Comparison of ENCODE assay signal across 2 cellular contexts in genomic region chr12:113222730-113223531, GRCh38.
TF ChIP-seq lines count a peak whose summit lies in the region.

No MANE protein-coding gene starts in this region.

TF ChIP-seq in HEK293T, 16 proteins besides CTCF, POLR2A, EP300 and RAD21:
- TF ChIP-seq FOXM1 (IDR thresholded peaks at IDR 0.05; ENCODE audit: borderline replicate concordance) (no peak), ARNT (IDR thresholded peaks at IDR 0.05) (no peak), NFRKB (IDR thresholded peaks at IDR 0.05) (no peak), FOXA1 (IDR thresholded peaks at IDR 0.05) (no peak), ELF4 (IDR thresholded peaks at IDR 0.05) (no peak), CTBP1 (IDR thresholded peaks at IDR 0.05; ENCODE audit: borderline replicate concordance) (no peak), SP1 (IDR thresholded peaks at IDR 0.05) (no peak), FOXK2 (IDR thresholded peaks at IDR 0.05) (no peak), LEF1 (IDR thresholded peaks at IDR 0.05; ENCODE audit: borderline replicate concordance) (no peak), HDGF (IDR thresholded peaks at IDR 0.05; ENCODE audit: borderline replicate concordance) (no peak), ZNF384 (IDR thresholded peaks at IDR 0.05) (no peak), TARDBP (IDR thresholded peaks at IDR 0.05) (no peak), L3MBTL2 (conservative IDR thresholded peaks at IDR 0.05) (no peak), SUZ12 (IDR thresholded peaks at IDR 0.05) (no peak)

TF ChIP-seq in HepG2, 621 proteins besides CTCF, POLR2A, EP300 and RAD21 (continues in another document):
- TF ChIP-seq ETV6 (CRISPR knock-in tag; conservative IDR thresholded peaks at IDR 0.05) (no peak), NCOR1 (IDR thresholded peaks at IDR 0.05; ENCODE audit: borderline replicate concordance, low read length) (peak; percentile 35; the same call in 1 of the 2 replicates), ZNF7 (CRISPR knock-in tag; IDR thresholded peaks at IDR 0.05) (no peak), RARG (CRISPR knock-in tag; IDR thresholded peaks at IDR 0.05; ENCODE audit: low read depth) (no peak), ZNF747 (CRISPR knock-in tag; IDR thresholded peaks at IDR 0.05; ENCODE audit: borderline replicate concordance) (no peak), ZBTB38 (CRISPR knock-in tag; IDR thresholded peaks at IDR 0.05) (no peak), HIC2 (CRISPR knock-in tag; IDR thresholded peaks at IDR 0.05; ENCODE audit: low read depth) (no peak), CCDC6 (CRISPR knock-in tag; IDR thresholded peaks at IDR 0.05) (no peak), ZNF20 (CRISPR knock-in tag; IDR thresholded peaks at IDR 0.05) (no peak), ZNF891 (CRISPR knock-in tag; IDR thresholded peaks at IDR 0.05) (no peak), PLSCR1 (CRISPR knock-in tag; IDR thresholded peaks at IDR 0.05; ENCODE audit: borderline replicate concordance) (no peak), ZNF160 (CRISPR knock-in tag; IDR thresholded peaks at IDR 0.05) (no peak), KLF13 (CRISPR knock-in tag; IDR thresholded peaks at IDR 0.05) (no peak), KDM5A (IDR thresholded peaks at IDR 0.05; ENCODE audit: borderline replicate concordance, low read length) (no peak), CENPX (CRISPR knock-in tag; IDR thresholded peaks at IDR 0.05) (no peak), KDM3A (CRISPR knock-in tag; IDR thresholded peaks at IDR 0.05; ENCODE audit: low read depth) (no peak), REL (CRISPR knock-in tag; conservative IDR thresholded peaks at IDR 0.05) (no peak), ZNF576 (CRISPR knock-in tag; IDR thresholded peaks at IDR 0.05) (no peak), ZNF652 (CRISPR knock-in tag; IDR thresholded peaks at IDR 0.05; ENCODE audit: borderline replicate concordance, low read depth) (no peak), ARNTL (CRISPR knock-in tag; IDR thresholded peaks at IDR 0.05) (peak; percentile 39; the same call in 1 of the 2 replicates), ZSCAN25 (CRISPR knock-in tag; IDR thresholded peaks at IDR 0.05) (no peak), SMC3 (IDR thresholded peaks at IDR 0.05; ENCODE audit: low read length) (peak; percentile 27; the same call in 1 of the 2 replicates), PHF8 (CRISPR knock-in tag; IDR thresholded peaks at IDR 0.05) (no peak), ZNF256 (CRISPR knock-in tag; conservative IDR thresholded peaks at IDR 0.05) (no peak), ZNF432 (CRISPR knock-in tag; IDR thresholded peaks at IDR 0.05; ENCODE audit: borderline replicate concordance) (no peak), HNF1B (CRISPR knock-in tag; IDR thresholded peaks at IDR 0.05) (no peak), SAP130 (CRISPR knock-in tag; IDR thresholded peaks at IDR 0.05; ENCODE audit: low read depth) (peak; percentile 73), HOXA3 (CRISPR knock-in tag; IDR thresholded peaks at IDR 0.05) (peak; percentile 60; the same call in 1 of the 2 replicates), AHR (CRISPR knock-in tag; IDR thresholded peaks at IDR 0.05) (no peak), MLX (CRISPR knock-in tag; IDR thresholded peaks at IDR 0.05) (0 out of 2 replicates have a peak, but pooled peaks have one; percentile 16), KAT7 (CRISPR knock-in tag; IDR thresholded peaks at IDR 0.05; ENCODE audit: borderline replicate concordance) (0 out of 2 replicates have a peak, but pooled peaks have one; percentile 19)
- TF ChIP-seq, protein P1, sequence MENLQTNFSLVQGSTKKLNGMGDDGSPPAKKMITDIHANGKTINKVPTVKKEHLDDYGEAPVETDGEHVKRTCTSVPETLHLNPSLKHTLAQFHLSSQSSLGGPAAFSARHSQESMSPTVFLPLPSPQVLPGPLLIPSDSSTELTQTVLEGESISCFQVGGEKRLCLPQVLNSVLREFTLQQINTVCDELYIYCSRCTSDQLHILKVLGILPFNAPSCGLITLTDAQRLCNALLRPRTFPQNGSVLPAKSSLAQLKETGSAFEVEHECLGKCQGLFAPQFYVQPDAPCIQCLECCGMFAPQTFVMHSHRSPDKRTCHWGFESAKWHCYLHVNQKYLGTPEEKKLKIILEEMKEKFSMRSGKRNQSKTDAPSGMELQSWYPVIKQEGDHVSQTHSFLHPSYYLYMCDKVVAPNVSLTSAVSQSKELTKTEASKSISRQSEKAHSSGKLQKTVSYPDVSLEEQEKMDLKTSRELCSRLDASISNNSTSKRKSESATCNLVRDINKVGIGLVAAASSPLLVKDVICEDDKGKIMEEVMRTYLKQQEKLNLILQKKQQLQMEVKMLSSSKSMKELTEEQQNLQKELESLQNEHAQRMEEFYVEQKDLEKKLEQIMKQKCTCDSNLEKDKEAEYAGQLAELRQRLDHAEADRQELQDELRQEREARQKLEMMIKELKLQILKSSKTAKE (CRISPR knock-in tag; IDR thresholded peaks at IDR 0.05; ENCODE audit: borderline replicate concordance): no peak
- TF ChIP-seq, protein P2, sequence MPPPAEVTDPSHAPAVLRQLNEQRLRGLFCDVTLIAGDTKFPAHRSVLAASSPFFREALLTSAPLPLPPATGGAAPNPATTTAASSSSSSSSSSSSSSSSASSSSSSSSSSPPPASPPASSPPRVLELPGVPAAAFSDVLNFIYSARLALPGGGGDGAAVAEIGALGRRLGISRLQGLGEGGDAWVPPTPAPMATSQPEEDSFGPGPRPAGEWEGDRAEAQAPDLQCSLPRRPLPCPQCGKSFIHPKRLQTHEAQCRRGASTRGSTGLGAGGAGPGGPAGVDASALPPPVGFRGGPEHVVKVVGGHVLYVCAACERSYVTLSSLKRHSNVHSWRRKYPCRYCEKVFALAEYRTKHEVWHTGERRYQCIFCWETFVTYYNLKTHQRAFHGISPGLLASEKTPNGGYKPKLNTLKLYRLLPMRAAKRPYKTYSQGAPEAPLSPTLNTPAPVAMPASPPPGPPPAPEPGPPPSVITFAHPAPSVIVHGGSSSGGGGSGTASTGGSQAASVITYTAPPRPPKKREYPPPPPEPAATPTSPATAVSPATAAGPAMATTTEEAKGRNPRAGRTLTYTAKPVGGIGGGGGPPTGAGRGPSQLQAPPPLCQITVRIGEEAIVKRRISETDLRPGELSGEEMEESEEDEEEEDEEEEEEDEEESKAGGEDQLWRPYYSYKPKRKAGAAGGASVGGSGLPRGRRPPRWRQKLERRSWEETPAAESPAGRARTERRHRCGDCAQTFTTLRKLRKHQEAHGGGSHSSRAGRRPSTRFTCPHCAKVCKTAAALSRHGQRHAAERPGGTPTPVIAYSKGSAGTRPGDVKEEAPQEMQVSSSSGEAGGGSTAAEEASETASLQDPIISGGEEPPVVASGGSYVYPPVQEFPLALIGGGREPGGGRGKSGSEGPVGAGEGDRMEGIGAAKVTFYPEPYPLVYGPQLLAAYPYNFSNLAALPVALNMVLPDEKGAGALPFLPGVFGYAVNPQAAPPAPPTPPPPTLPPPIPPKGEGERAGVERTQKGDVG (CRISPR knock-in tag; IDR thresholded peaks at IDR 0.05; ENCODE audit: borderline replicate concordance): 0 out of 2 replicates have a peak, but pooled peaks have one; percentile 36
- TF ChIP-seq, protein P3, sequence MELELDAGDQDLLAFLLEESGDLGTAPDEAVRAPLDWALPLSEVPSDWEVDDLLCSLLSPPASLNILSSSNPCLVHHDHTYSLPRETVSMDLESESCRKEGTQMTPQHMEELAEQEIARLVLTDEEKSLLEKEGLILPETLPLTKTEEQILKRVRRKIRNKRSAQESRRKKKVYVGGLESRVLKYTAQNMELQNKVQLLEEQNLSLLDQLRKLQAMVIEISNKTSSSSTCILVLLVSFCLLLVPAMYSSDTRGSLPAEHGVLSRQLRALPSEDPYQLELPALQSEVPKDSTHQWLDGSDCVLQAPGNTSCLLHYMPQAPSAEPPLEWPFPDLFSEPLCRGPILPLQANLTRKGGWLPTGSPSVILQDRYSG (CRISPR knock-in tag; IDR thresholded peaks at IDR 0.05): no peak
- TF ChIP-seq, protein P4, sequence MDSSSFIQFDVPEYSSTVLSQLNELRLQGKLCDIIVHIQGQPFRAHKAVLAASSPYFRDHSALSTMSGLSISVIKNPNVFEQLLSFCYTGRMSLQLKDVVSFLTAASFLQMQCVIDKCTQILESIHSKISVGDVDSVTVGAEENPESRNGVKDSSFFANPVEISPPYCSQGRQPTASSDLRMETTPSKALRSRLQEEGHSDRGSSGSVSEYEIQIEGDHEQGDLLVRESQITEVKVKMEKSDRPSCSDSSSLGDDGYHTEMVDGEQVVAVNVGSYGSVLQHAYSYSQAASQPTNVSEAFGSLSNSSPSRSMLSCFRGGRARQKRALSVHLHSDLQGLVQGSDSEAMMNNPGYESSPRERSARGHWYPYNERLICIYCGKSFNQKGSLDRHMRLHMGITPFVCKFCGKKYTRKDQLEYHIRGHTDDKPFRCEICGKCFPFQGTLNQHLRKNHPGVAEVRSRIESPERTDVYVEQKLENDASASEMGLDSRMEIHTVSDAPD (CRISPR knock-in tag; IDR thresholded peaks at IDR 0.05): no peak
- TF ChIP-seq, protein P5, sequence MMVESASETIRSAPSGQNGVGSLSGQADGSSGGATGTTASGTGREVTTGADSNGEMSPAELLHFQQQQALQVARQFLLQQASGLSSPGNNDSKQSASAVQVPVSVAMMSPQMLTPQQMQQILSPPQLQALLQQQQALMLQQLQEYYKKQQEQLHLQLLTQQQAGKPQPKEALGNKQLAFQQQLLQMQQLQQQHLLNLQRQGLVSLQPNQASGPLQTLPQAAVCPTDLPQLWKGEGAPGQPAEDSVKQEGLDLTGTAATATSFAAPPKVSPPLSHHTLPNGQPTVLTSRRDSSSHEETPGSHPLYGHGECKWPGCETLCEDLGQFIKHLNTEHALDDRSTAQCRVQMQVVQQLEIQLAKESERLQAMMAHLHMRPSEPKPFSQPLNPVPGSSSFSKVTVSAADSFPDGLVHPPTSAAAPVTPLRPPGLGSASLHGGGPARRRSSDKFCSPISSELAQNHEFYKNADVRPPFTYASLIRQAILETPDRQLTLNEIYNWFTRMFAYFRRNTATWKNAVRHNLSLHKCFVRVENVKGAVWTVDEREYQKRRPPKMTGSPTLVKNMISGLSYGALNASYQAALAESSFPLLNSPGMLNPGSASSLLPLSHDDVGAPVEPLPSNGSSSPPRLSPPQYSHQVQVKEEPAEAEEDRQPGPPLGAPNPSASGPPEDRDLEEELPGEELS (CRISPR knock-in tag; IDR thresholded peaks at IDR 0.05): peak; percentile 43
- TF ChIP-seq, protein P6, sequence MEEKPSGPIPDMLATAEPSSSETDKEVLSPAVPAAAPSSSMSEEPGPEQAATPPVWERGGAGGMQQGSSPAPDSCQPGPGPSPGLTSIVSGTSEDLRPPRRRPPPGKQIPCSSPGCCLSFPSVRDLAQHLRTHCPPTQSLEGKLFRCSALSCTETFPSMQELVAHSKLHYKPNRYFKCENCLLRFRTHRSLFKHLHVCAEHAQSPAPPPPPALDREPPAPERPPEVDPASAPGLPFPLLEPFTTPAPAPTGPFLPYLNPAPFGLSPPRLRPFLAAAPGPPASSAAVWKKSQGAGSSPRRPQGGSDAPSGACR (CRISPR knock-in tag; IDR thresholded peaks at IDR 0.05): no peak
